In genomic region chrX:135340827-135341226, GRCh38 we compare ENCODE assay signal across 10 cellular contexts. TPM values are rescaled to one million over a fixed set of nuclear protein-coding genes. Genes with fewer than 3 reads are reported as not detected.
A peak's percentile ranks its signal among the peaks of the same experiment; 100 is the strongest.
DNase-seq lines count a peak whose midpoint lies in the region; ATAC-seq, FAIRE-seq and TF ChIP-seq lines count a peak whose summit lies in the region.
"Had no signal": no experiment of that assay in that cellular context is flagged by ENCODE, and none has a peak within 500 bp of the region (broad histone marks: within the 10 kb centered on the region; RNA-seq: fewer than 3 reads in every experiment).

No MANE protein-coding gene starts in this region.

- in situ Hi-C loops in K562 (cut with MboI): no loop called here

- intact Hi-C loops in CD4-positive, alpha-beta memory T cell (cut with micrococcal nuclease): no loop called here
- intact Hi-C loops in K562 (cut with micrococcal nuclease) (no loop called here), natural killer cell (cut with micrococcal nuclease) (no loop called here)

- no peaks in the 10 kb centered on the region for H4K20me1 ChIP-seq in K562 (replicated peaks; ENCODE audit: control insufficient read depth, insufficient read depth, low read length)

- peaks cover 38 to 81% (median 60%) of the 10 kb centered on the region in 4 donors for H3K4me1 Mint-ChIP-seq in CD4-positive, alpha-beta memory T cell
- H3K4me1 Mint-ChIP-seq in natural killer cell: peaks cover 42 to 67% of the 10 kb centered on the region in 2 donors

- peaks cover 63% of the 10 kb centered on the region for H3K4me1 ChIP-seq in CD4-positive, alpha-beta memory T cell (ENCODE audit: insufficient read depth, low read length)
- peaks cover 12 to 13% of the 10 kb centered on the region in 2 experiments; a peak in 4 of 5 replicates for H3K4me1 ChIP-seq in K562 (replicated peaks in 1 of 2; ENCODE audit: control insufficient read depth in 2 of 2, insufficient read depth in 2 of 2, low read length in 2 of 2)

- H3K27me3 Mint-ChIP-seq in CD4-positive, alpha-beta memory T cell: no peaks in the 10 kb centered on the region
- H3K27me3 Mint-ChIP-seq in natural killer cell (ENCODE audit: low read depth in 2 of 2): no peaks in the 10 kb centered on the region

- TF ChIP-seq POLR2A in K562 (conservative IDR thresholded peaks at IDR 0.05): no peak

- CTCF ChIA-PET in CD4-positive, alpha-beta memory T cell (lab: Charles Lee; ENCODE audit: partially characterized antibody): no interaction called here
- CTCF ChIA-PET in K562 (lab: Yijun Ruan, JAX; ENCODE audit: low intra/inter-chr PET ratio): interaction anchor here (0.6 kb wide), 1 partner anchor 918 kb away, joined by 3 read pairs; no protein-coding TSS in a partner anchor

- peak overlapping the region; percentile 84; the same call in 1 of the 2 replicates for H3K4me2 ChIP-seq in K562 (ENCODE audit: insufficient read depth, low read length)

- POLR2A ChIA-PET in CD4-positive, alpha-beta memory T cell (lab: Charles Lee; ENCODE audit: partially characterized antibody): no interaction called here
- POLR2A ChIA-PET in K562 (lab: Yijun Ruan, JAX): no interaction called here

- H3K36me3 Mint-ChIP-seq in CD4-positive, alpha-beta memory T cell: peaks cover 11 to 45% of the 10 kb centered on the region in 2 donors
- no peaks in the 10 kb centered on the region for H3K36me3 Mint-ChIP-seq in natural killer cell

- H2AFZ ChIP-seq in K562 (ENCODE audit: low read depth, low read length): no peak overlapping the region

- H3K27ac Mint-ChIP-seq in CD4-positive, alpha-beta memory T cell: no peak overlapping the region
- H3K27ac Mint-ChIP-seq in natural killer cell: no peak overlapping the region

- no peak for DNase-seq in CD4-positive, alpha-beta memory T cell
- DNase-seq in LNCaP clone FGC (ENCODE audit: low read depth): no peak
- no peak for DNase-seq in K562 (ENCODE audit: extremely low read depth in 1 of 4, low spot score in 3 of 4)
- no peak for DNase-seq in natural killer cell
- DNase-seq in NCI-H526 treated with DMSO at 0.1 percent for 48 hours (lab: John Stamatoyannopoulos, UW): no peak
- DNase-seq in foreskin melanocyte: no peak
- no peak for DNase-seq in OCI-M1 (lab: John Stamatoyannopoulos, UW)
- DNase-seq: NCI-H1105 had no signal

- no peaks in the 10 kb centered on the region for H3K27me3 ChIP-seq in CD4-positive, alpha-beta memory T cell (ENCODE audit: insufficient read depth, low read length)
- no peaks in the 10 kb centered on the region for H3K27me3 ChIP-seq in K562 (ENCODE audit: control insufficient read depth in 2 of 2, insufficient read depth in 2 of 2, low read length in 2 of 2)

- no peaks in the 10 kb centered on the region for H3K9me1 ChIP-seq in K562 (ENCODE audit: control insufficient read depth, insufficient read depth, low read length)

- no peak for TF ChIP-seq RAD21 in K562 (CRISPR knock-in tag; conservative IDR thresholded peaks at IDR 0.05 in 1 of 2, IDR thresholded peaks at IDR 0.05 in 1 of 2)

- peaks cover 32% of the 10 kb centered on the region for H3K79me2 ChIP-seq in K562 (ENCODE audit: control insufficient read depth, insufficient read depth, low read length)

- H3K27ac ChIP-seq in CD4-positive, alpha-beta memory T cell (ENCODE audit: low read depth, low read length): no peak overlapping the region
- no peak overlapping the region for H3K27ac ChIP-seq in K562 (ENCODE audit: extremely low read depth, low read depth, low read length)

- H3K4me3 Mint-ChIP-seq in CD4-positive, alpha-beta memory T cell: peak overlapping the region; percentile 39 to 98 (median 87)
- H3K4me3 Mint-ChIP-seq in natural killer cell: peak overlapping the region; percentile 93

- no peaks in the 10 kb centered on the region for H3K36me3 ChIP-seq in CD4-positive, alpha-beta memory T cell (ENCODE audit: insufficient read depth, low read length)
- H3K36me3 ChIP-seq in K562 (ENCODE audit: control insufficient read depth, insufficient read depth, low read length): no peaks in the 10 kb centered on the region

- ATAC-seq in K562: no peak
- ATAC-seq in natural killer cell: no peak
- no peak for ATAC-seq in GM21619 (IDR thresholded peaks at IDR 0.05; ENCODE audit: unreplicated experiment)

- H3K9ac ChIP-seq in K562 (ENCODE audit: insufficient read depth in 1 of 2, low read depth in 2 of 2, low read length in 2 of 2): no peak overlapping the region

- WGBS in K562 (ENCODE audit: insufficient coverage, low coverage, missing lambda C conversion rate): 40% methylated on average over 2 of the region's 2 CpGs

- TF ChIP-seq CTCF in LNCaP clone FGC (IDR thresholded peaks at IDR 0.05; ENCODE audit: control insufficient read depth, extremely low read depth, insufficient read depth) (no peak), K562 (IDR thresholded peaks at IDR 0.05 in 2 of 3, conservative IDR thresholded peaks at IDR 0.05 in 1 of 3; ENCODE audit: insufficient read depth in 2 of 3, low read depth in 1 of 3, low read length in 3 of 3) (no peak), natural killer cell (IDR thresholded peaks at IDR 0.05) (no peak)

- BruUV-seq in K562 (replicated peaks; lab: Mats Ljungman, UMichigan): no TSS peak

- TF ChIP-seq EP300 in K562 (IDR thresholded peaks at IDR 0.05; ENCODE audit: low read length): no peak

- no peak for FAIRE-seq in K562 (lab: Jason Lieb, UNC)

- H3K9me3 Mint-ChIP-seq in CD4-positive, alpha-beta memory T cell: peaks cover 0 to 3% (median 0%) of the 10 kb centered on the region in 8 donors
- H3K9me3 Mint-ChIP-seq in natural killer cell: no peaks in the 10 kb centered on the region

- peak overlapping the region in 1 of 2 donors; percentile 9 for H3K4me3 ChIP-seq in CD4-positive, alpha-beta memory T cell (ENCODE audit: low read length in 2 of 2)
- peak overlapping the region; percentile 77 for H3K4me3 ChIP-seq in LNCaP clone FGC (ENCODE audit: low read depth, low read length)
- no peak overlapping the region for H3K4me3 ChIP-seq in K562

- H3K9me3 ChIP-seq in CD4-positive, alpha-beta memory T cell (ENCODE audit: control insufficient read depth in 1 of 2, low read length in 2 of 2): no peaks in the 10 kb centered on the region
- H3K9me3 ChIP-seq in K562 (replicated peaks; ENCODE audit: control insufficient read depth, insufficient read depth, low read depth, low read length): no peaks in the 10 kb centered on the region

RNA-seq across cellular contexts. Expression of gene ZNF75D, which starts 3.1 kb away (rescaled TPM):
- 10 to 100 TPM; 20.3 to 22.7 TPM for total RNA-seq in CD4-positive, alpha-beta memory T cell
- polyA plus RNA-seq in CD4-positive, alpha-beta memory T cell: 1 to 10 TPM; 7.4 to 9.0 TPM
- 8.5 and 13.4 TPM in 2 replicates for total RNA-seq in K562 (2011; cell fraction: chromatin; rRNA removed; ENCODE audit: low replicate concordance)
- total RNA-seq in K562 (2011; cell fraction: nucleolus; rRNA removed): 5.8 and 7.2 TPM in 2 replicates
- total RNA-seq in K562 (2011; cell fraction: nucleoplasm; rRNA removed): 9.5 and 10.4 TPM in 2 replicates
- total RNA-seq in K562 (2014; rRNA removed) (3.0 and 4.0 TPM in 2 replicates), K562 (2014; rRNA removed; fragmentation: Illumina TruSeq; extraction: Trizol) (4.4 and 4.7 TPM in 2 replicates), K562 (2015; rRNA removed; fragmentation: Illumina TruSeq; extraction: Trizol) (4.9 and 5.7 TPM in 2 replicates), K562 (2021) (3.2 and 4.2 TPM in 2 replicates), natural killer cell (10 to 100 TPM in 2 of 3 donors, 1 to 10 TPM in 1; 9.3 to 13.8 (median 11.2) TPM)
- polyA plus RNA-seq in K562 (2011; rRNA removed) (6.3 and 6.5 TPM in 2 replicates), K562 (2014; fragmentation: Illumina TruSeq; extraction: Trizol) (3.7 and 4.1 TPM in 2 replicates), K562 (2014; fragmentation: Nextera tagmentation; extraction: Ambion mirVana) (1 to 10 TPM; 1.6 to 1.7 TPM), K562 (2014; rRNA removed) (3.0 and 3.8 TPM in 2 replicates)
- polyA plus RNA-seq in K562 (2011; cell fraction: cytosol; rRNA removed): 1.7 and 2.7 TPM in 2 replicates
- polyA plus RNA-seq in K562 (2011; cell fraction: nucleus; rRNA removed): 10.6 and 13.7 TPM in 2 replicates
- polyA plus RNA-seq in K562 (2012): 3.2 and 5.5 TPM in 2 replicates
- polyA minus RNA-seq in K562 (2011; rRNA and poly(A)+ RNA removed): 5.6 and 8.0 TPM in 2 replicates
- polyA minus RNA-seq in K562 (2011; cell fraction: cytosol; rRNA and poly(A)+ RNA removed): 2.4 and 2.5 TPM in 2 replicates
- 9.7 and 17.1 TPM in 2 replicates for polyA minus RNA-seq in K562 (2011; cell fraction: nucleus; rRNA and poly(A)+ RNA removed)

RNA-seq across cellular contexts. Expression of gene ZNF449, which starts 3.8 kb away (rescaled TPM):
- total RNA-seq in CD4-positive, alpha-beta memory T cell: 1 to 10 TPM; 8.9 to 9.5 TPM
- polyA plus RNA-seq in CD4-positive, alpha-beta memory T cell: 1 to 10 TPM; 2.5 to 3.2 TPM
- total RNA-seq in K562 (2011; cell fraction: chromatin; rRNA removed; ENCODE audit: low replicate concordance): 9.9 and 26.9 TPM in 2 replicates
- 4.0 and 7.2 TPM in 2 replicates for total RNA-seq in K562 (2011; cell fraction: nucleolus; rRNA removed)
- total RNA-seq in K562 (2011; cell fraction: nucleoplasm; rRNA removed): 12.3 and 16.6 TPM in 2 replicates
- 2.6 and 3.2 TPM in 2 replicates for total RNA-seq in K562 (2014; rRNA removed)
- total RNA-seq in K562 (2014; rRNA removed; fragmentation: Illumina TruSeq; extraction: Trizol): 5.6 and 6.0 TPM in 2 replicates
- total RNA-seq in K562 (2015; rRNA removed; fragmentation: Illumina TruSeq; extraction: Trizol): 5.7 TPM in 2 replicates
- 3.4 TPM in 2 replicates for total RNA-seq in K562 (2021)
- 7.9 and 8.4 TPM in 2 replicates for polyA plus RNA-seq in K562 (2011; rRNA removed)
- 1.1 and 3.0 TPM in 2 replicates for polyA plus RNA-seq in K562 (2011; cell fraction: cytosol; rRNA removed)
- polyA plus RNA-seq in K562 (2011; cell fraction: nucleus; rRNA removed): 17.5 and 24.9 TPM in 2 replicates
- polyA plus RNA-seq in K562 (2012): 1.7 and 3.5 TPM in 2 replicates
- polyA plus RNA-seq in K562 (2014; fragmentation: Illumina TruSeq; extraction: Trizol): 4.6 and 4.7 TPM in 2 replicates
- 1 to 10 TPM; 1.4 to 4.2 TPM for polyA plus RNA-seq in K562 (2014; fragmentation: Nextera tagmentation; extraction: Ambion mirVana)
- 3.9 and 4.3 TPM in 2 replicates for polyA plus RNA-seq in K562 (2014; rRNA removed)
- 7.4 and 11.1 TPM in 2 replicates for polyA minus RNA-seq in K562 (2011; rRNA and poly(A)+ RNA removed)
- 1.9 and 2.0 TPM in 2 replicates for polyA minus RNA-seq in K562 (2011; cell fraction: cytosol; rRNA and poly(A)+ RNA removed)
- polyA minus RNA-seq in K562 (2011; cell fraction: nucleus; rRNA and poly(A)+ RNA removed): 11.7 and 24.3 TPM in 2 replicates
- total RNA-seq in natural killer cell: 1 to 10 TPM; 3.2 to 5.3 (median 3.7) TPM

RNA-seq across cellular contexts. Expression of gene ETDC, which starts 31.5 kb away (rescaled TPM):
- total RNA-seq in CD4-positive, alpha-beta memory T cell: not detected
- not detected for polyA plus RNA-seq in CD4-positive, alpha-beta memory T cell
- not detected in 2 replicates for total RNA-seq in K562 (2011; cell fraction: chromatin; rRNA removed; ENCODE audit: low replicate concordance)
- total RNA-seq in K562 (2011; cell fraction: nucleolus; rRNA removed): not detected in 2 replicates
- not detected in 2 replicates for total RNA-seq in K562 (2011; cell fraction: nucleoplasm; rRNA removed)
- total RNA-seq in K562 (2014; rRNA removed): not detected in 2 replicates
- total RNA-seq in K562 (2014; rRNA removed; fragmentation: Illumina TruSeq; extraction: Trizol): not detected in 2 replicates
- not detected in 2 replicates for total RNA-seq in K562 (2015; rRNA removed; fragmentation: Illumina TruSeq; extraction: Trizol)
- total RNA-seq in K562 (2021): not detected in 2 replicates
- not detected in 2 replicates for polyA plus RNA-seq in K562 (2011; rRNA removed)
- not detected in 2 replicates for polyA plus RNA-seq in K562 (2011; cell fraction: cytosol; rRNA removed)
- polyA plus RNA-seq in K562 (2011; cell fraction: nucleus; rRNA removed): not detected in 2 replicates
- not detected in 2 replicates for polyA plus RNA-seq in K562 (2012)
- not detected in 2 replicates for polyA plus RNA-seq in K562 (2014; fragmentation: Illumina TruSeq; extraction: Trizol)
- polyA plus RNA-seq in K562 (2014; fragmentation: Nextera tagmentation; extraction: Ambion mirVana): not detected
- not detected in 2 replicates for polyA plus RNA-seq in K562 (2014; rRNA removed)
- not detected in 2 replicates for polyA minus RNA-seq in K562 (2011; rRNA and poly(A)+ RNA removed)
- polyA minus RNA-seq in K562 (2011; cell fraction: cytosol; rRNA and poly(A)+ RNA removed): not detected in 2 replicates
- polyA minus RNA-seq in K562 (2011; cell fraction: nucleus; rRNA and poly(A)+ RNA removed): not detected in 2 replicates
- total RNA-seq in natural killer cell: not detected
- total RNA-seq: dermis microvascular lymphatic vessel endothelial cell had no signal
